Comparison of ENCODE assay signal across 8 cellular contexts in genomic region chr5:168578006-168578405, GRCh38. TPM values are rescaled to one million over a fixed set of nuclear protein-coding genes. Genes with fewer than 3 reads are reported as not detected.
DNase-seq lines count a peak whose midpoint lies in the region; ATAC-seq and TF ChIP-seq lines count a peak whose summit lies in the region.

No MANE protein-coding gene starts in this region.

- H3K4me1 ChIP-seq in GM23338 (ENCODE audit: insufficient read depth), result peaks cover 37% of the 10 kb centered on the region

- peaks cover 3% of the 10 kb centered on the region; the same call in 1 of the 3 replicates for H3K9me3 Mint-ChIP-seq in GM23338
- H3K9me3 Mint-ChIP-seq in progenitor cell of endocrine pancreas (ENCODE audit: low read depth), result no peaks in the 10 kb centered on the region

- H3K27me3 Mint-ChIP-seq in GM23338 (ENCODE audit: insufficient read depth, low read depth, poor library complexity) (peaks cover 4% of the 10 kb centered on the region), progenitor cell of endocrine pancreas (no peaks in the 10 kb centered on the region)

- peak overlapping the region; percentile 93 for H3K4me3 ChIP-seq in GM23338

- peaks cover 37% of the 10 kb centered on the region; the same call in 2 of the 3 replicates for H3K4me1 Mint-ChIP-seq in GM23338
- peaks cover 24% of the 10 kb centered on the region for H3K4me1 Mint-ChIP-seq in progenitor cell of endocrine pancreas (ENCODE audit: low read depth)

- no peak for TF ChIP-seq CTCF in GM23338 (conservative IDR thresholded peaks at IDR 0.05; ENCODE audit: low read depth in 2 of 2)
- TF ChIP-seq CTCF in progenitor cell of endocrine pancreas (IDR thresholded peaks at IDR 0.05; ENCODE audit: unreplicated experiment), result no peak

- H4K20me1 ChIP-seq in GM23338 (replicated peaks; ENCODE audit: insufficient read depth), result peaks cover 39% of the 10 kb centered on the region

- no peaks in the 10 kb centered on the region; the same call in 1 of the 2 replicates for H3K36me3 ChIP-seq in GM23338 (ENCODE audit: insufficient read depth)

- H3K36me3 Mint-ChIP-seq in GM23338 (ENCODE audit: low read depth) (peaks cover 29% of the 10 kb centered on the region; the same call in 2 of the 3 replicates), progenitor cell of endocrine pancreas (ENCODE audit: insufficient read depth) (peaks cover 6% of the 10 kb centered on the region)

- H3K4me2 ChIP-seq in GM23338, result peak overlapping the region; percentile 88

- peak overlapping the region; percentile 97 for H3K4me3 Mint-ChIP-seq in GM23338
- H3K4me3 Mint-ChIP-seq in progenitor cell of endocrine pancreas (ENCODE audit: low read depth), result peak overlapping the region; percentile 97

- no peak for ATAC-seq in GM23338
- ATAC-seq in HG02840 (IDR thresholded peaks at IDR 0.05; ENCODE audit: low FRiP score, unreplicated experiment), result no peak
- no peak for ATAC-seq in left lobe of liver

- H3K27ac ChIP-seq in GM23338 (ENCODE audit: low read depth), result no peak overlapping the region

- DNase-seq in GM23338 (ENCODE audit: low spot score) (no peak), RPMI8226 (peak; percentile 7), fibroblast of peridontal ligament (ENCODE audit: extremely low read depth) (peak; percentile 26), progenitor cell of endocrine pancreas (ENCODE audit: low spot score, unreplicated experiment) (no peak), HuH-7 (ENCODE audit: low spot score) (no peak), left lobe of liver (ENCODE audit: low spot score) (no peak), globus pallidus (ENCODE audit: low spot score) (no peak)

- no peaks in the 10 kb centered on the region for H3K27me3 ChIP-seq in GM23338 (ENCODE audit: insufficient read depth)

- H3F3A ChIP-seq in GM23338 (replicated peaks; ENCODE audit: low read depth), result no peaks in the 10 kb centered on the region

- peak overlapping the region; percentile 54; the same call in 1 of the 2 replicates for H3K27ac Mint-ChIP-seq in GM23338
- peak overlapping the region; percentile 95 for H3K27ac Mint-ChIP-seq in progenitor cell of endocrine pancreas

- peaks cover 8% of the 10 kb centered on the region; the same call in 1 of the 2 replicates for H3K9me2 ChIP-seq in GM23338 (ENCODE audit: insufficient read depth)

- H2AFZ ChIP-seq in GM23338, result no peak overlapping the region

- H3K79me2 ChIP-seq in GM23338 (replicated peaks; ENCODE audit: insufficient read depth), result peaks cover 60% of the 10 kb centered on the region

TF ChIP-seq in GM23338, 12 proteins besides CTCF, POLR2A, EP300 and RAD21 (continues in another document):
- TF ChIP-seq EZH2 (IDR thresholded peaks at IDR 0.05; ENCODE audit: low read depth, unreplicated experiment) (no peak), ZNF331 (CRISPR knock-in tag; IDR thresholded peaks at IDR 0.05; ENCODE audit: low read depth) (no peak), REST (IDR thresholded peaks at IDR 0.05; ENCODE audit: unreplicated experiment) (no peak), NANOG (IDR thresholded peaks at IDR 0.05; ENCODE audit: borderline replicate concordance) (no peak), ZNF462 (CRISPR knock-in tag; IDR thresholded peaks at IDR 0.05) (no peak)

RNA-seq across cellular contexts. Expression of gene PANK3, which starts 1.2 kb away (rescaled TPM):
- total RNA-seq in GM23338 (2014; rRNA removed; shearing (Covaris generic)), result 91.6 and 101 TPM in 2 replicates
- polyA plus RNA-seq in GM23338 (2016; fragmentation: Nextera tagmentation; extraction: Ambion mirVana), result 14.0 and 17.0 TPM in 2 replicates
- total RNA-seq in progenitor cell of endocrine pancreas (93.9 and 96.6 TPM in 2 replicates), left lobe of liver (41.3 TPM)

RNA-seq across cellular contexts. Expression of gene FBLL1, which starts 48.9 kb away (rescaled TPM):
- 6.0 and 7.1 TPM in 2 replicates for total RNA-seq in GM23338 (2014; rRNA removed; shearing (Covaris generic))
- 2.3 and 4.3 TPM in 2 replicates for polyA plus RNA-seq in GM23338 (2016; fragmentation: Nextera tagmentation; extraction: Ambion mirVana)
- total RNA-seq in progenitor cell of endocrine pancreas (3.1 and 4.5 TPM in 2 replicates), left lobe of liver (0.15 TPM)

Comparison
In these comparisons a context has a peak if more than half of its experiments do, and no peak if none do; other contexts are left out.
1. DNase-seq: peak in RPMI8226 (single experiment) and fibroblast of peridontal ligament (single experiment); none in GM23338 (single experiment), progenitor cell of endocrine pancreas (single experiment), HuH-7 (single experiment), left lobe of liver (single experiment) and globus pallidus (single experiment).